Comparison of ENCODE assay signal across 11 cellular contexts in the genomic region with DNA sequence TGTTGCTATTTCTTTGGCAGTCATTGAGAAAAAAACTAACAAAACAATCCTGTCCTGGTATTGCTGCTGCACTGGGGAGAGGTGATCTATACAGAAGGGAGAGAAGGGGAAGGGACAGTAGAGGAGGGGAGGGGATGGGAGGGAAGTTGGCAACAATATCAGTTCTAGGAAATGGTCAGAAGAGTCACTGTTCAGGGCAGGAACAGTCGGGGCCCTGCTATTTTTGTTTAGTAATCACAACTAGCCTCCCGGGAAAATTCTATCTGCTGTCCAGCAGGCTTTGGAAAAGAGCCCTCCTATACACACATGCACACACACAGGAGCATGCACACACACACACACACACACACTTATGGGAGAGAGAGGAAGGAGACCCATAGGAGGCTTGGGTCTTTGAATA.
DNase-seq lines count a peak whose midpoint lies in the region; ATAC-seq, FAIRE-seq and TF ChIP-seq lines count a peak whose summit lies in the region.
"Had no signal": no experiment of that assay in that cellular context is flagged by ENCODE, and none has a peak within 500 bp of the region (broad histone marks: within the 10 kb centered on the region; RNA-seq: fewer than 3 reads in every experiment).

No MANE protein-coding gene starts in this region.

- no peaks in the 10 kb centered on the region for H4K20me1 ChIP-seq in HepG2 (ENCODE audit: insufficient read depth, low read length)

- no peak for DNase-seq in HepG2 (ENCODE audit: low spot score)
- DNase-seq in breast epithelium (ENCODE audit: low spot score in 2 of 2): no peak
- DNase-seq in memory B cell (ENCODE audit: low spot score in 2 of 2): no peak
- peak in 1 of 2 donors; percentile 46 for DNase-seq in uterus
- DNase-seq in HuH-7.5 (ENCODE audit: low spot score): no peak
- no peak for DNase-seq in NCI-H2196 (lab: John Stamatoyannopoulos, UW; ENCODE audit: unreplicated experiment)
- DNase-seq in NCI-H2171 (lab: John Stamatoyannopoulos, UW): no peak
- DNase-seq: Calu3, NCI-H446 had no signal

- TF ChIP-seq CTCF in liver (IDR thresholded peaks at IDR 0.05; ENCODE audit: low read depth, low read length, missing input control) (no peak), HepG2 (CRISPR knock-in tag; IDR thresholded peaks at IDR 0.05) (no peak), breast epithelium (IDR thresholded peaks at IDR 0.05) (no peak), uterus (IDR thresholded peaks at IDR 0.05) (no peak)

- no peak for TF ChIP-seq EP300 in HepG2 (IDR thresholded peaks at IDR 0.05; ENCODE audit: low read depth in 2 of 2, low read length in 2 of 2)
- TF ChIP-seq EP300 in HepG2 (CRISPR knock-in tag; IDR thresholded peaks at IDR 0.05; ENCODE audit: borderline replicate concordance): no peak

- no peaks in the 10 kb centered on the region for H3K79me2 ChIP-seq in HepG2 (ENCODE audit: insufficient read depth, low read length)

- no TSS peak for BruUV-seq in HepG2 (replicated peaks; lab: Mats Ljungman, UMichigan)

- no peaks in the 10 kb centered on the region for H3K27me3 ChIP-seq in liver (ENCODE audit: control insufficient read depth in 4 of 4, insufficient read depth in 4 of 4, low read length in 3 of 4)
- H3K27me3 ChIP-seq in HepG2 (ENCODE audit: control insufficient read depth in 1 of 2, insufficient read depth in 2 of 2, low read length in 2 of 2): no peaks in the 10 kb centered on the region
- no peaks in the 10 kb centered on the region for H3K27me3 ChIP-seq in breast epithelium
- no peaks in the 10 kb centered on the region for H3K27me3 ChIP-seq in uterus

- TF ChIP-seq POLR2A in HepG2 (IDR thresholded peaks at IDR 0.05; ENCODE audit: insufficient read depth in 1 of 2, low read depth in 2 of 2, low read length in 2 of 2) (no peak), breast epithelium (IDR thresholded peaks at IDR 0.05) (no peak), uterus (IDR thresholded peaks at IDR 0.05) (peak in 1 of 2 donors; percentile 16)

- H3K4me2 ChIP-seq in HepG2 (ENCODE audit: low read depth, low read length): no peak overlapping the region

- H3K27me3 Mint-ChIP-seq in memory B cell: no peaks in the 10 kb centered on the region

- H3K27ac ChIP-seq in liver (ENCODE audit: low read depth in 1 of 2, low read length in 2 of 2) (peak overlapping the region; percentile 79 to 97), HepG2 (ENCODE audit: extremely low read length, insufficient read depth, low read length) (no peak overlapping the region), breast epithelium (peak overlapping the region; percentile 87 to 97), uterus (peak overlapping the region; percentile 92)

- peaks cover 22% of the 10 kb centered on the region for H3K4me1 Mint-ChIP-seq in memory B cell

- H2AFZ ChIP-seq in HepG2 (ENCODE audit: low read length): no peak overlapping the region

- POLR2A ChIA-PET in HepG2 (lab: Yijun Ruan, JAX): no interaction called here

- ATAC-seq in HepG2: no peak
- ATAC-seq in memory B cell (ENCODE audit: low read depth): no peak

- peak overlapping the region in 1 of 3 donors; percentile 61 for H3K4me3 ChIP-seq in liver (ENCODE audit: low read depth in 1 of 3, low read length in 3 of 3)
- H3K4me3 ChIP-seq in HepG2 (replicated peaks in 1 of 3; ENCODE audit: insufficient read depth in 1 of 3, low read depth in 2 of 3, low read length in 3 of 3): no peak overlapping the region
- H3K4me3 ChIP-seq in breast epithelium: peak overlapping the region; percentile 39 to 69 (median 53)
- H3K4me3 ChIP-seq in uterus: peak overlapping the region; percentile 32 to 47
- H3K4me3 ChIP-seq: HAP-1 had no signal

- H3K4me1 ChIP-seq in liver (ENCODE audit: control insufficient read depth in 4 of 4, insufficient read depth in 4 of 4, low read length in 3 of 4) (peaks cover 1 to 19% (median 9%) of the 10 kb centered on the region in 4 donors), HepG2 (ENCODE audit: insufficient read depth, low read length) (0 out of 2 replicates have a peak, but pooled peaks cover 6% of the 10 kb centered on the region), breast epithelium (peaks cover 0 to 3% of the 10 kb centered on the region in 2 donors), uterus (peaks cover 0 to 5% of the 10 kb centered on the region in 2 donors)
- H3K4me1 ChIP-seq: HAP-1 had no signal

- H3K9me3 ChIP-seq in liver (ENCODE audit: control insufficient read depth in 4 of 4, low read length in 3 of 4) (no peaks in the 10 kb centered on the region), HepG2 (ENCODE audit: low read length) (peaks cover 16% of the 10 kb centered on the region), breast epithelium (peaks cover 0 to 3% of the 10 kb centered on the region in 2 donors), uterus (no peaks in the 10 kb centered on the region)

- H3K4me3 Mint-ChIP-seq in memory B cell: peak overlapping the region; percentile 91

- H3K9me3 Mint-ChIP-seq in memory B cell: peaks cover 4% of the 10 kb centered on the region

- peak overlapping the region; percentile 91 for H3K27ac Mint-ChIP-seq in memory B cell

- H3K36me3 Mint-ChIP-seq in memory B cell: peaks cover 18% of the 10 kb centered on the region

- FAIRE-seq in HepG2 (lab: Jason Lieb, UNC): no peak

- peak in 1 of 2 donors; percentile 20 for TF ChIP-seq RAD21 in liver (IDR thresholded peaks at IDR 0.05)
- no peak for TF ChIP-seq RAD21 in HepG2 (CRISPR knock-in tag; IDR thresholded peaks at IDR 0.05)

- 5% methylated on average over 2 of the region's 2 CpGs for WGBS in liver
- WGBS in HepG2 (ENCODE audit: low lambda C conversion rate): 2% methylated on average over 2 of the region's 2 CpGs

- in situ Hi-C loops in HepG2 (cut with HindIII; ENCODE audit: extremely low pct_ligation_motif_present, low pct_unique_long_range_greater_than_20kb): no loop called here

- intact Hi-C loops in HepG2 (cut with micrococcal nuclease; ENCODE audit: unreplicated experiment) (no loop called here), breast epithelium (cut with DNase I; ENCODE audit: low total_unique reads) (no loop called here), uterus (cut with DNase I; ENCODE audit: low total_unique reads) (no loop called here)

- H3K9ac ChIP-seq in liver (ENCODE audit: low read depth in 1 of 2, low read length in 2 of 2): peak overlapping the region; percentile 5 to 22
- H3K9ac ChIP-seq in HepG2 (ENCODE audit: insufficient read depth, low read depth, low read length): no peak overlapping the region

- H3K36me3 ChIP-seq in liver (ENCODE audit: control insufficient read depth in 4 of 4, insufficient read depth in 3 of 4, low read depth in 1 of 4, low read length in 3 of 4) (no peaks in the 10 kb centered on the region), HepG2 (replicated peaks in 1 of 2; ENCODE audit: control insufficient read depth in 1 of 2, insufficient read depth in 2 of 2, low read length in 2 of 2) (no peaks in the 10 kb centered on the region), breast epithelium (no peaks in the 10 kb centered on the region), uterus (no peaks in the 10 kb centered on the region)
- H3K36me3 ChIP-seq: HAP-1 had no signal

- CTCF ChIA-PET in HepG2 (lab: Yijun Ruan, JAX; ENCODE audit: low intra/inter-chr PET ratio, low total read pairs): no interaction called here

TF ChIP-seq in liver, 16 proteins besides CTCF, POLR2A, EP300 and RAD21 (continues in another document):
- TF ChIP-seq, protein P1, sequence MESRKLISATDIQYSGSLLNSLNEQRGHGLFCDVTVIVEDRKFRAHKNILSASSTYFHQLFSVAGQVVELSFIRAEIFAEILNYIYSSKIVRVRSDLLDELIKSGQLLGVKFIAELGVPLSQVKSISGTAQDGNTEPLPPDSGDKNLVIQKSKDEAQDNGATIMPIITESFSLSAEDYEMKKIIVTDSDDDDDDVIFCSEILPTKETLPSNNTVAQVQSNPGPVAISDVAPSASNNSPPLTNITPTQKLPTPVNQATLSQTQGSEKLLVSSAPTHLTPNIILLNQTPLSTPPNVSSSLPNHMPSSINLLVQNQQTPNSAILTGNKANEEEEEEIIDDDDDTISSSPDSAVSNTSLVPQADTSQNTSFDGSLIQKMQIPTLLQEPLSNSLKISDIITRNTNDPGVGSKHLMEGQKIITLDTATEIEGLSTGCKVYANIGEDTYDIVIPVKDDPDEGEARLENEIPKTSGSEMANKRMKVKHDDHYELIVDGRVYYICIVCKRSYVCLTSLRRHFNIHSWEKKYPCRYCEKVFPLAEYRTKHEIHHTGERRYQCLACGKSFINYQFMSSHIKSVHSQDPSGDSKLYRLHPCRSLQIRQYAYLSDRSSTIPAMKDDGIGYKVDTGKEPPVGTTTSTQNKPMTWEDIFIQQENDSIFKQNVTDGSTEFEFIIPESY (IDR thresholded peaks at IDR 0.05): no peak
- peak; percentile 34 for TF ChIP-seq NR2F2 (IDR thresholded peaks at IDR 0.05)
- no peak for TF ChIP-seq EGR1 (IDR thresholded peaks at IDR 0.05; ENCODE audit: low read depth in 2 of 2)
- TF ChIP-seq GABPA (IDR thresholded peaks at IDR 0.05 in 1 of 2, conservative IDR thresholded peaks at IDR 0.05 in 1 of 2): no peak
- TF ChIP-seq, protein P2, sequence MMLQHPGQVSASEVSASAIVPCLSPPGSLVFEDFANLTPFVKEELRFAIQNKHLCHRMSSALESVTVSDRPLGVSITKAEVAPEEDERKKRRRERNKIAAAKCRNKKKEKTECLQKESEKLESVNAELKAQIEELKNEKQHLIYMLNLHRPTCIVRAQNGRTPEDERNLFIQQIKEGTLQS (IDR thresholded peaks at IDR 0.05): no peak

TF ChIP-seq in HepG2, 621 proteins besides CTCF, POLR2A, EP300 and RAD21:
- TF ChIP-seq MAFK (conservative IDR thresholded peaks at IDR 0.05 in 1 of 2, IDR thresholded peaks at IDR 0.05 in 1 of 2; ENCODE audit: low read length in 2 of 2) (no peak), MIER3 (CRISPR knock-in tag; IDR thresholded peaks at IDR 0.05; ENCODE audit: borderline replicate concordance) (no peak), ARHGAP35 (CRISPR knock-in tag; IDR thresholded peaks at IDR 0.05; ENCODE audit: borderline replicate concordance) (no peak), CHD4 (IDR thresholded peaks at IDR 0.05; ENCODE audit: borderline replicate concordance, low read length) (no peak), ZNF446 (CRISPR knock-in tag; IDR thresholded peaks at IDR 0.05) (no peak), HNRNPH1 (optimal IDR thresholded peaks at IDR 0.05; ENCODE audit: low read depth, low read length) (no peak)
- TF ChIP-seq, protein P3, sequence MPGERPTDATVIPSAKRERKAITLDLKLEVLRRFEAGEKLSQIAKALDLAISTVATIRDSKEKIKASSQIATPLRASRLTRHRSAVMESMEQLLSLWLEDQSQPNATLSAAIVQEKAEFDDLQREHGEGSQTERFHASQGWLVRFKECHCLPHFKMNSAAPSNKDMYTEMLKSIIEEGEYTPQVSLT (CRISPR knock-in tag; IDR thresholded peaks at IDR 0.05; ENCODE audit: borderline replicate concordance, low read depth): no peak

Comparison
In these comparisons a context has a peak if more than half of its experiments do, and no peak if none do; other contexts are left out.
1. H3K4me3 ChIP-seq: peak in breast epithelium (3 of 3) and uterus (2 of 2); none in HepG2 (0 of 3).